In genomic region chr4:186158021-186158859, GRCh38 we compare ENCODE assay signal across 1 cellular context.
TF ChIP-seq lines count a peak whose summit lies in the region.

No MANE protein-coding gene starts in this region.

TF ChIP-seq in K562, 482 proteins besides CTCF, POLR2A, EP300 and RAD21:
- TF ChIP-seq ZNF318 (IDR thresholded peaks at IDR 0.05; ENCODE audit: borderline replicate concordance in 1 of 2, low read depth in 1 of 2) = no peak
- peak in 1 of 2 experiments; percentile 51; a peak in 2 of 4 replicates for TF ChIP-seq NRF1 (conservative IDR thresholded peaks at IDR 0.05 in 1 of 2, IDR thresholded peaks at IDR 0.05 in 1 of 2)
